1 cellular context compared by ENCODE assay signal in genomic region chr17:28317099-28317964, GRCh38.
TF ChIP-seq lines count a peak whose summit lies in the region.

No MANE protein-coding gene starts in this region.

TF ChIP-seq in GM23338, 12 proteins besides CTCF, POLR2A, EP300 and RAD21:
- TF ChIP-seq, protein P1, sequence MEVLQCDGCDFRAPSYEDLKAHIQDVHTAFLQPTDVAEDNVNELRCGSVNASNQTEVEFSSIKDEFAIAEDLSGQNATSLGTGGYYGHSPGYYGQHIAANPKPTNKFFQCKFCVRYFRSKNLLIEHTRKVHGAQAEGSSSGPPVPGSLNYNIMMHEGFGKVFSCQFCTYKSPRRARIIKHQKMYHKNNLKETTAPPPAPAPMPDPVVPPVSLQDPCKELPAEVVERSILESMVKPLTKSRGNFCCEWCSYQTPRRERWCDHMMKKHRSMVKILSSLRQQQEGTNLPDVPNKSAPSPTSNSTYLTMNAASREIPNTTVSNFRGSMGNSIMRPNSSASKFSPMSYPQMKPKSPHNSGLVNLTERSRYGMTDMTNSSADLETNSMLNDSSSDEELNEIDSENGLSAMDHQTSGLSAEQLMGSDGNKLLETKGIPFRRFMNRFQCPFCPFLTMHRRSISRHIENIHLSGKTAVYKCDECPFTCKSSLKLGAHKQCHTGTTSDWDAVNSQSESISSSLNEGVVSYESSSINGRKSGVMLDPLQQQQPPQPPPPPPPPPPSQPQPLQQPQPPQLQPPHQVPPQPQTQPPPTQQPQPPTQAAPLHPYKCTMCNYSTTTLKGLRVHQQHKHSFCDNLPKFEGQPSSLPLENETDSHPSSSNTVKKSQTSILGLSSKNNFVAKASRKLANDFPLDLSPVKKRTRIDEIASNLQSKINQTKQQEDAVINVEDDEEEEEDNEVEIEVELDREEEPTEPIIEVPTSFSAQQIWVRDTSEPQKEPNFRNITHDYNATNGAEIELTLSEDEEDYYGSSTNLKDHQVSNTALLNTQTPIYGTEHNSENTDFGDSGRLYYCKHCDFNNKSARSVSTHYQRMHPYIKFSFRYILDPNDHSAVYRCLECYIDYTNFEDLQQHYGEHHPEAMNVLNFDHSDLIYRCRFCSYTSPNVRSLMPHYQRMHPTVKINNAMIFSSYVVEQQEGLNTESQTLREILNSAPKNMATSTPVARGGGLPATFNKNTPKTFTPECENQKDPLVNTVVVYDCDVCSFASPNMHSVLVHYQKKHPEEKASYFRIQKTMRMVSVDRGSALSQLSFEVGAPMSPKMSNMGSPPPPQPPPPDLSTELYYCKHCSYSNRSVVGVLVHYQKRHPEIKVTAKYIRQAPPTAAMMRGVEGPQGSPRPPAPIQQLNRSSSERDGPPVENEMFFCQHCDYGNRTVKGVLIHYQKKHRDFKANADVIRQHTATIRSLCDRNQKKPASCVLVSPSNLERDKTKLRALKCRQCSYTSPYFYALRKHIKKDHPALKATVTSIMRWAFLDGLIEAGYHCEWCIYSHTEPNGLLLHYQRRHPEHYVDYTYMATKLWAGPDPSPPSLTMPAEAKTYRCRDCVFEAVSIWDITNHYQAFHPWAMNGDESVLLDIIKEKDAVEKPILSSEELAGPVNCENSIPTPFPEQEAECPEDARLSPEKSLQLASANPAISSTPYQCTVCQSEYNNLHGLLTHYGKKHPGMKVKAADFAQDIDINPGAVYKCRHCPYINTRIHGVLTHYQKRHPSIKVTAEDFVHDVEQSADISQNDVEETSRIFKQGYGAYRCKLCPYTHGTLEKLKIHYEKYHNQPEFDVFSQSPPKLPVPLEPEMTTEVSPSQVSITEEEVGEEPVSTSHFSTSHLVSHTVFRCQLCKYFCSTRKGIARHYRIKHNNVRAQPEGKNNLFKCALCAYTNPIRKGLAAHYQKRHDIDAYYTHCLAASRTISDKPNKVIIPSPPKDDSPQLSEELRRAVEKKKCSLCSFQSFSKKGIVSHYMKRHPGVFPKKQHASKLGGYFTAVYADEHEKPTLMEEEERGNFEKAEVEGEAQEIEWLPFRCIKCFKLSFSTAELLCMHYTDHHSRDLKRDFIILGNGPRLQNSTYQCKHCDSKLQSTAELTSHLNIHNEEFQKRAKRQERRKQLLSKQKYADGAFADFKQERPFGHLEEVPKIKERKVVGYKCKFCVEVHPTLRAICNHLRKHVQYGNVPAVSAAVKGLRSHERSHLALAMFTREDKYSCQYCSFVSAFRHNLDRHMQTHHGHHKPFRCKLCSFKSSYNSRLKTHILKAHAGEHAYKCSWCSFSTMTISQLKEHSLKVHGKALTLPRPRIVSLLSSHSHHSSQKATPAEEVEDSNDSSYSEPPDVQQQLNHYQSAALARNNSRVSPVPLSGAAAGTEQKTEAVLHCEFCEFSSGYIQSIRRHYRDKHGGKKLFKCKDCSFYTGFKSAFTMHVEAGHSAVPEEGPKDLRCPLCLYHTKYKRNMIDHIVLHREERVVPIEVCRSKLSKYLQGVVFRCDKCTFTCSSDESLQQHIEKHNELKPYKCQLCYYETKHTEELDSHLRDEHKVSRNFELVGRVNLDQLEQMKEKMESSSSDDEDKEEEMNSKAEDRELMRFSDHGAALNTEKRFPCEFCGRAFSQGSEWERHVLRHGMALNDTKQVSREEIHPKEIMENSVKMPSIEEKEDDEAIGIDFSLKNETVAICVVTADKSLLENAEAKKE (CRISPR knock-in tag; IDR thresholded peaks at IDR 0.05), result no peak
- TF ChIP-seq ETS1 (IDR thresholded peaks at IDR 0.05) (no peak), NANOG (IDR thresholded peaks at IDR 0.05; ENCODE audit: borderline replicate concordance) (no peak), POLR2AphosphoS5 (IDR thresholded peaks at IDR 0.05; ENCODE audit: low read depth) (no peak)
TF ChIP-seq in GM23338: peak in this region for 0.
